Comparison of ENCODE assay signal across 1 cellular context in genomic region chr10:320787-321186, GRCh38.
TF ChIP-seq lines count a peak whose summit lies in the region.

No MANE protein-coding gene starts in this region.

TF ChIP-seq in GM23338, 12 proteins besides CTCF, POLR2A, EP300 and RAD21 (continued from another document):
- TF ChIP-seq ZNF462 (CRISPR knock-in tag; IDR thresholded peaks at IDR 0.05) (no peak), POLR2AphosphoS5 (IDR thresholded peaks at IDR 0.05; ENCODE audit: low read depth) (no peak), NANOG (IDR thresholded peaks at IDR 0.05; ENCODE audit: borderline replicate concordance) (no peak), CREB1 (CRISPR knock-in tag; IDR thresholded peaks at IDR 0.05; ENCODE audit: low read depth) (no peak), EZH2 (IDR thresholded peaks at IDR 0.05; ENCODE audit: low read depth, unreplicated experiment) (no peak), STAT1 (IDR thresholded peaks at IDR 0.05; ENCODE audit: unreplicated experiment) (no peak), JUNB (IDR thresholded peaks at IDR 0.05; ENCODE audit: unreplicated experiment) (no peak)
